ENCODE assay signal across 2 cellular contexts in genomic region chr2:48146552-48146951, GRCh38.
TF ChIP-seq lines count a peak whose summit lies in the region.

No MANE protein-coding gene starts in this region.

TF ChIP-seq in IMR-90, 13 proteins besides CTCF, POLR2A, EP300 and RAD21:
- TF ChIP-seq BHLHE40 (IDR thresholded peaks at IDR 0.05; ENCODE audit: low read depth, low read length) = no peak
- no peak for TF ChIP-seq SMC3 (IDR thresholded peaks at IDR 0.05; ENCODE audit: low read depth, low read length)
- TF ChIP-seq RFX5 (IDR thresholded peaks at IDR 0.05; ENCODE audit: low read depth, low read length) = no peak
- TF ChIP-seq NFE2L2 (IDR thresholded peaks at IDR 0.05; ENCODE audit: low read depth, low read length) = no peak
- TF ChIP-seq CEBPB (IDR thresholded peaks at IDR 0.05; ENCODE audit: low read depth, low read length) = no peak
- no peak for TF ChIP-seq ELK1 (IDR thresholded peaks at IDR 0.05; ENCODE audit: borderline replicate concordance, low read depth, low read length)
- TF ChIP-seq MAFK (IDR thresholded peaks at IDR 0.05; ENCODE audit: low read depth, low read length) = no peak
- no peak for TF ChIP-seq MAZ (IDR thresholded peaks at IDR 0.05; ENCODE audit: borderline replicate concordance, low read depth, low read length)
- TF ChIP-seq MXI1 (IDR thresholded peaks at IDR 0.05; ENCODE audit: borderline replicate concordance, low read depth, low read length) = no peak

TF ChIP-seq in K562, 482 proteins besides CTCF, POLR2A, EP300 and RAD21 (continues in another document):
- TF ChIP-seq PRDM10 (IDR thresholded peaks at IDR 0.05; ENCODE audit: partially characterized antibody) (peak; percentile 61), MLLT1 (IDR thresholded peaks at IDR 0.05) (peak in 1 of 2 experiments; percentile 29; a peak in 1 of 4 replicates), FOXJ2 (tag; IDR thresholded peaks at IDR 0.05) (0 out of 2 replicates have a peak, but pooled peaks have one; percentile 3), JUN (IDR thresholded peaks at IDR 0.05; ENCODE audit: borderline replicate concordance, low read depth, low read length) (no peak), JUN (CRISPR knock-in tag; IDR thresholded peaks at IDR 0.05; ENCODE audit: borderline replicate concordance) (no peak), ETV1 (tag; conservative IDR thresholded peaks at IDR 0.05; ENCODE audit: low read depth) (0 out of 2 replicates have a peak, but pooled peaks have one; percentile 6), MTA1 (IDR thresholded peaks at IDR 0.05; ENCODE audit: borderline replicate concordance) (0 out of 2 replicates have a peak, but pooled peaks have one; percentile 7), FOXO4 (CRISPR knock-in tag; IDR thresholded peaks at IDR 0.05) (no peak), POU5F1 (IDR thresholded peaks at IDR 0.05; ENCODE audit: borderline replicate concordance, low read depth, low read length, partially characterized antibody) (no peak), HBP1 (CRISPR knock-in tag; IDR thresholded peaks at IDR 0.05) (no peak), NR4A1 (CRISPR knock-in tag; IDR thresholded peaks at IDR 0.05) (no peak), NR4A1 (tag; IDR thresholded peaks at IDR 0.05) (0 out of 2 replicates have a peak, but pooled peaks have one; percentile 19), ZNF175 (CRISPR knock-in tag; IDR thresholded peaks at IDR 0.05; ENCODE audit: low read depth) (0 out of 2 replicates have a peak, but pooled peaks have one; percentile 1), L3MBTL2 (IDR thresholded peaks at IDR 0.05) (peak; percentile 64), DMBX1 (CRISPR knock-in tag; IDR thresholded peaks at IDR 0.05; ENCODE audit: borderline replicate concordance) (peak; percentile 8; the same call in 1 of the 2 replicates), RERE (CRISPR knock-in tag; IDR thresholded peaks at IDR 0.05; ENCODE audit: borderline replicate concordance) (no peak), PTTG1 (tag; IDR thresholded peaks at IDR 0.05; ENCODE audit: low read depth) (peak; percentile 35), SMAD4 (CRISPR knock-in tag; conservative IDR thresholded peaks at IDR 0.05) (peak; percentile 13; the same call in 1 of the 2 replicates), TEAD1 (CRISPR knock-in tag; IDR thresholded peaks at IDR 0.05) (0 out of 4 replicates have a peak, but pooled peaks of 1 of the 2 experiments have one; percentile 24), ZNF41 (CRISPR knock-in tag; conservative IDR thresholded peaks at IDR 0.05) (0 out of 2 replicates have a peak, but pooled peaks have one; percentile 37), ZBTB33 (CRISPR knock-in tag; IDR thresholded peaks at IDR 0.05) (0 out of 2 replicates have a peak, but pooled peaks have one; percentile 14), ZNF740 (CRISPR knock-in tag; IDR thresholded peaks at IDR 0.05) (no peak), ZNF740 (tag; IDR thresholded peaks at IDR 0.05) (0 out of 4 replicates have a peak, but pooled peaks of 1 of the 2 experiments have one; percentile 20), MEF2D (tag; conservative IDR thresholded peaks at IDR 0.05; ENCODE audit: low read depth) (0 out of 2 replicates have a peak, but pooled peaks have one; percentile 16), ATF4 (CRISPR knock-in tag; IDR thresholded peaks at IDR 0.05) (0 out of 2 replicates have a peak, but pooled peaks have one; percentile 11), KLF6 (CRISPR knock-in tag; IDR thresholded peaks at IDR 0.05; ENCODE audit: borderline replicate concordance) (peak; percentile 64; the same call in 1 of the 2 replicates), ZNF778 (CRISPR knock-in tag; IDR thresholded peaks at IDR 0.05) (no peak), ZNF584 (CRISPR knock-in tag; IDR thresholded peaks at IDR 0.05; ENCODE audit: low read depth) (0 out of 2 replicates have a peak, but pooled peaks have one; percentile 1), NR2C1 (IDR thresholded peaks at IDR 0.05) (no peak), NR2C1 (tag; IDR thresholded peaks at IDR 0.05) (0 out of 2 replicates have a peak, but pooled peaks have one; percentile 11), GTF2E2 (tag; IDR thresholded peaks at IDR 0.05) (0 out of 2 replicates have a peak, but pooled peaks have one; percentile 11), ZNF589 (CRISPR knock-in tag; IDR thresholded peaks at IDR 0.05; ENCODE audit: low read depth) (peak; percentile 80; the same call in 1 of the 2 replicates), CEBPG (CRISPR knock-in tag; IDR thresholded peaks at IDR 0.05) (peak; percentile 43), CEBPG (tag; conservative IDR thresholded peaks at IDR 0.05 in 1 of 2, IDR thresholded peaks at IDR 0.05 in 1 of 2) (no peak)
